ENCODE assay signal across 9 cellular contexts in the genomic region with DNA sequence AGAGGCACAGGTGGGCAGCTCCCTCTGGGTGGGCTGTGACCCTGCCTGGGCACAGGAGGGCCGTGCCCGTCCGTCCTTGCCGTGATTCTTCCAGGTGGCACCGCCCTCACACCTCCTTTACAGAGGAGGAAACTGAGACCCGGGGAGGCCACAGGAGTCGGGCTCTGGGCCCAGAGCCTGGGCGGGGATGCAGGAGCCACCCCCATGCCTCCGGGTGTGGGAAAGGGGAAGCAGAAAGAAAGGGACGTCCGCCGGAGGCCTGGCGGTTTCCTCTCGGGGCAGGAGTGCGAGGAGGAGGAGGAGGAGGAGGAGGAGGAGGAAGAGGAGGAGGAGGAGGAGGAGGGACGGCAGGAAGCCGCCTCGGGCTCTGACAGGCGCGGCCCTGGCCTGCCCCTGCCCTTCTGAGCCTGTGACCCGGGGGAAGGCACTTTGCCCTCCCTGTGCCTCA. TPM values are rescaled to one million over a fixed set of nuclear protein-coding genes. Genes with fewer than 3 reads are reported as not detected.
DNase-seq lines count a peak whose midpoint lies in the region; ATAC-seq and TF ChIP-seq lines count a peak whose summit lies in the region.
"Had no signal": no experiment of that assay in that cellular context is flagged by ENCODE, and none has a peak within 500 bp of the region (broad histone marks: within the 10 kb centered on the region; RNA-seq: fewer than 3 reads in every experiment).

No MANE protein-coding gene starts in this region.

- no peaks in the 10 kb centered on the region for H3K27me3 ChIP-seq in GM06990 (replicated peaks; ENCODE audit: control insufficient read depth, insufficient read depth, low read length)
- no peaks in the 10 kb centered on the region for H3K27me3 ChIP-seq in RWPE2 (ENCODE audit: insufficient read depth, poor library complexity, severe bottlenecking)
- no peaks in the 10 kb centered on the region for H3K27me3 ChIP-seq in duodenal mucosa (ENCODE audit: control insufficient read depth in 1 of 2, insufficient read depth in 2 of 2, low read length in 2 of 2)

- TF ChIP-seq CTCF in GM06990 (IDR thresholded peaks at IDR 0.05; ENCODE audit: insufficient read depth, low read length, poor library complexity, severe bottlenecking) (no peak), RWPE2 (IDR thresholded peaks at IDR 0.05; ENCODE audit: poor library complexity, severe bottlenecking) (no peak)

- ATAC-seq in RWPE2 (ENCODE audit: low read depth) (no peak), HG02970 (IDR thresholded peaks at IDR 0.05; ENCODE audit: low FRiP score, unreplicated experiment) (no peak), HG03045 (IDR thresholded peaks at IDR 0.05; ENCODE audit: unreplicated experiment) (no peak), GM18858 (IDR thresholded peaks at IDR 0.05; ENCODE audit: unreplicated experiment) (no peak)

- H3K27ac ChIP-seq in RWPE2 (ENCODE audit: poor library complexity, severe bottlenecking) (no peak overlapping the region), duodenal mucosa (ENCODE audit: low read depth, low read length) (peak overlapping the region; percentile 30)

- H3K9me3 ChIP-seq in RWPE2 (ENCODE audit: severe bottlenecking) (no peaks in the 10 kb centered on the region), duodenal mucosa (ENCODE audit: control insufficient read depth in 1 of 2, low read length in 2 of 2) (no peaks in the 10 kb centered on the region)

- H3K4me3 ChIP-seq in GM06990 (replicated peaks; ENCODE audit: low read depth, low read length) (peak overlapping the region; percentile 16), RWPE2 (ENCODE audit: severe bottlenecking) (no peak overlapping the region), duodenal mucosa (ENCODE audit: low read depth in 1 of 2, low read length in 2 of 2) (peak overlapping the region in 1 of 2 donors; percentile 32)

- peaks cover 43% of the 10 kb centered on the region for H3K4me1 ChIP-seq in RWPE2 (ENCODE audit: insufficient read depth, poor library complexity, severe bottlenecking)
- peaks cover 33 to 60% of the 10 kb centered on the region in 2 donors for H3K4me1 ChIP-seq in duodenal mucosa (ENCODE audit: control insufficient read depth in 1 of 2, insufficient read depth in 2 of 2, low read length in 2 of 2)

- peak; percentile 47 for DNase-seq in GM06990 (ENCODE audit: extremely low read depth, insufficient read length)
- DNase-seq in RWPE2 (ENCODE audit: low spot score), result peak; percentile 51
- DNase-seq in posterior vena cava (ENCODE audit: low spot score), result peak; percentile 89
- no peak for DNase-seq in NCI-H510A (lab: John Stamatoyannopoulos, UW)
- DNase-seq: NCI-H526 treated with DMSO at 0.1 percent for 48 hours had no signal

- H3K9ac ChIP-seq in duodenal mucosa (ENCODE audit: low read depth in 1 of 2, low read length in 2 of 2), result no peak overlapping the region

- intact Hi-C loops in posterior vena cava (cut with DNase I), result loop anchor here in 1 of 2 donors (2.0 kb wide), 1 partner anchor 26 kb away; no protein-coding TSS in a partner anchor

- H3K36me3 ChIP-seq in GM06990 (ENCODE audit: control insufficient read depth, insufficient read depth, low read length), result peaks cover 6% of the 10 kb centered on the region
- peaks cover 10% of the 10 kb centered on the region for H3K36me3 ChIP-seq in RWPE2 (ENCODE audit: low read depth)
- no peaks in the 10 kb centered on the region for H3K36me3 ChIP-seq in duodenal mucosa (ENCODE audit: control insufficient read depth in 1 of 2, insufficient read depth in 2 of 2, low read length in 2 of 2)

RNA-seq across cellular contexts. Expression of gene SH2B3, which starts 23.0 kb away (rescaled TPM):
- 10 to 100 TPM; 31.9 to 32.4 TPM for total RNA-seq in posterior vena cava

RNA-seq across cellular contexts. Expression of gene PHETA1, which starts 59.9 kb away (rescaled TPM):
- 10 to 100 TPM in 1 of 2 donors, 1 to 10 TPM in 1; 8.3 to 10.2 TPM for total RNA-seq in posterior vena cava
